In the genomic region with DNA sequence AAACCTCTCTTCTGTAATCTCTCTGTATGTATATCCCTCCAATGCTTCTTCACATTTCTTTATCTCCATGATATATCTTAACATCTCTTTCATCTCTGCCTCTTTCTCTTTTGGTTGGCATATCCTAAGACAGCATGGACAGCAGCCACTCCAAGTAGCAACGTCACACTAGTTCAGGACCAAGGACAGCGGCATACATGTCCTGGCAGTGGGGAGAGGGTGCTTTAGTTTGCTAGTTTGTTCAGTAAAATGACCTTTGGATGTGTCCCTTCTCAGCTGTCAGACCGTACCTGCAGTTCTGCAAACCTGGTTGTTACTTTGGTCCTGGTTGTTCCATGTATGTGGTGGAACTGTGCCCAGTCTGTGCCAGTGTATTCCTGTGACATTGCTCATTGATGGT, we compare ENCODE assay signal across 9 cellular contexts.
DNase-seq lines count a peak whose midpoint lies in the region; ATAC-seq, FAIRE-seq and TF ChIP-seq lines count a peak whose summit lies in the region.
"Had no signal": no experiment of that assay in that cellular context is flagged by ENCODE, and none has a peak within 500 bp of the region (broad histone marks: within the 10 kb centered on the region; RNA-seq: fewer than 3 reads in every experiment).

No MANE protein-coding gene starts in this region.

- no peak for ATAC-seq in HG02840 (IDR thresholded peaks at IDR 0.05; ENCODE audit: low FRiP score, unreplicated experiment)
- no peak for ATAC-seq in HG03439 (IDR thresholded peaks at IDR 0.05; ENCODE audit: unreplicated experiment)

- 15 to 21% (median 18%) methylated on average over 3 of the region's 3 CpGs for WGBS in spleen, 5 donors

- H3K27me3 ChIP-seq in bronchial epithelial cell (ENCODE audit: control insufficient read depth, insufficient read depth, low read length) (no peaks in the 10 kb centered on the region), spleen (replicated peaks in 1 of 7) (peaks cover 0 to 4% (median 0%) of the 10 kb centered on the region in 7 donors)

- TF ChIP-seq POLR2A in spleen (IDR thresholded peaks at IDR 0.05) = no peak

- no peaks in the 10 kb centered on the region for H3K4me1 ChIP-seq in spleen

- FAIRE-seq in bronchial epithelial cell (lab: Jason Lieb, UNC) = peak; percentile 75

- TF ChIP-seq CTCF in bronchial epithelial cell (IDR thresholded peaks at IDR 0.05; ENCODE audit: insufficient read depth, low read length, severe bottlenecking) = no peak
- TF ChIP-seq CTCF in spleen (IDR thresholded peaks at IDR 0.05 in 8 of 11, conservative IDR thresholded peaks at IDR 0.05 in 3 of 11) = no peak

- no peaks in the 10 kb centered on the region for H3K36me3 ChIP-seq in bronchial epithelial cell (ENCODE audit: control insufficient read depth, insufficient read depth, low read length)
- H3K36me3 ChIP-seq in spleen = no peaks in the 10 kb centered on the region

- DNase-seq in GM04504 (ENCODE audit: low read depth) = peak; percentile 52
- DNase-seq in LoVo (ENCODE audit: low spot score) = peak; percentile 52
- peak; percentile 59 for DNase-seq in bronchial epithelial cell (ENCODE audit: low read depth)
- peak; percentile 30 for DNase-seq in medulla oblongata (ENCODE audit: extremely low spot score)
- no peak for DNase-seq in T1000 (lab: John Stamatoyannopoulos, UW)
- no peak for DNase-seq in spleen

- intact Hi-C loops in spleen (cut with DNase I; ENCODE audit: low total_unique reads) = no loop called here

- no peak overlapping the region for H3K4me3 ChIP-seq in bronchial epithelial cell (ENCODE audit: low read depth, low read length)
- no peak overlapping the region for H3K4me3 ChIP-seq in spleen

- H3K9me3 ChIP-seq in spleen = no peaks in the 10 kb centered on the region

- H3K27ac ChIP-seq in spleen = no peak overlapping the region
- H3K27ac ChIP-seq: KMS-11 had no signal

Comparison
In these comparisons a context has a peak if more than half of its experiments do, and no peak if none do; other contexts are left out.
1. DNase-seq: peak in GM04504 (single experiment), LoVo (single experiment), bronchial epithelial cell (single experiment) and medulla oblongata (single experiment); none in T1000 (single experiment) and spleen (single experiment).